In genomic region chr6:27531772-27532459, GRCh38 we compare ENCODE assay signal across 27 cellular contexts. TPM values are rescaled to one million over a fixed set of nuclear protein-coding genes. Genes with fewer than 3 reads are reported as not detected.
DNase-seq lines count a peak whose midpoint lies in the region; ATAC-seq, FAIRE-seq and TF ChIP-seq lines count a peak whose summit lies in the region.
"Had no signal": no experiment of that assay in that cellular context is flagged by ENCODE, and none has a peak within 500 bp of the region (broad histone marks: within the 10 kb centered on the region; RNA-seq: fewer than 3 reads in every experiment).

No MANE protein-coding gene starts in this region.

- H3K4me2 ChIP-seq in K562 (ENCODE audit: insufficient read depth, low read length): peak overlapping the region; percentile 70

- 15% methylated on average over 17 of the region's 17 CpGs for WGBS in K562 (ENCODE audit: insufficient coverage, low coverage, missing lambda C conversion rate)

- TF ChIP-seq CTCF in K562 (IDR thresholded peaks at IDR 0.05 in 2 of 3, conservative IDR thresholded peaks at IDR 0.05 in 1 of 3; ENCODE audit: insufficient read depth in 2 of 3, low read depth in 1 of 3, low read length in 3 of 3): no peak

- no peak for TF ChIP-seq POLR2A in K562 (conservative IDR thresholded peaks at IDR 0.05)

- peak overlapping the region; percentile 26 for H3K4me3 ChIP-seq in K562
- H3K4me3 ChIP-seq: gastroesophageal sphincter, left lung, Peyer's patch, spleen had no signal

- intact Hi-C loops in K562 (cut with micrococcal nuclease): loop anchor here (1.0 kb wide), 1 partner anchor 13 kb away; no protein-coding TSS in a partner anchor

- H4K20me1 ChIP-seq in K562 (replicated peaks; ENCODE audit: control insufficient read depth, insufficient read depth, low read length): no peaks in the 10 kb centered on the region

- CTCF ChIA-PET in K562 (lab: Yijun Ruan, JAX; ENCODE audit: low intra/inter-chr PET ratio): no interaction called here

- 0 out of 4 replicates have a peak overlapping the region, but pooled peaks of 1 of the 2 experiments have one; percentile 8 for H3K9ac ChIP-seq in K562 (ENCODE audit: insufficient read depth in 1 of 2, low read depth in 2 of 2, low read length in 2 of 2)

- DNase-seq in ACHN: peak; percentile 57
- DNase-seq in Daoy (ENCODE audit: low read depth): peak; percentile 78
- DNase-seq in NCI-H226: peak; percentile 14
- peak; percentile 37 to 93 (median 58) for DNase-seq in K562 (ENCODE audit: extremely low read depth in 1 of 4, low spot score in 3 of 4)
- DNase-seq in cortex of kidney (lab: John Stamatoyannopoulos, UW): no peak
- no peak for DNase-seq in activated T-cell treated with anti-CD3 and anti-CD28 coated beads, Interleukin-2, amount 50 U/mL, for 48 hours
- DNase-seq: activated CD4-positive, alpha-beta T cell treated with anti-CD3 and anti-CD28 coated beads, Interleukin-2, amount 10 ng/mL, durations not matched to agents 7 days and 5 days; activated gamma-delta T cell treated with Interleukin-2 at 50 U/mL for 16 hours; activated T-cell treated with anti-CD3 and anti-CD28 coated beads, Interleukin-2, amount 50 U/mL, for 24 hours; central memory CD4-positive, alpha-beta T cell; GF-D8; hippocampal formation; left lung; MM.1S; NCI-H446 treated with DMSO at 0.1 percent for 48 hours; NK-92 treated with Interleukin-12 subunit alpha and Interleukin-12 subunit beta, amount 100 ng/mL, for 24 hours; Peyer's patch; posterior cingulate gyrus; right cardiac atrium; spleen; stimulated activated CD4-positive, alpha-beta T cell treated with anti-CD3 and anti-CD28 coated beads, Interleukin-2, amount 100 ng/mL, for 48 hours; substantia nigra; T1000 had no signal

- FAIRE-seq in K562 (lab: Jason Lieb, UNC): peak; percentile 86
- FAIRE-seq: endometrium had no signal

- no peaks in the 10 kb centered on the region for H3K9me3 ChIP-seq in K562 (replicated peaks; ENCODE audit: control insufficient read depth, insufficient read depth, low read depth, low read length)
- H3K9me3 ChIP-seq: left lung, Peyer's patch had no signal

- ATAC-seq in K562 (peak; percentile 86), HG02759 (IDR thresholded peaks at IDR 0.05; ENCODE audit: unreplicated experiment) (no peak)
- ATAC-seq: gastroesophageal sphincter, left lung, right cardiac atrium, WTC11 had no signal

- TF ChIP-seq RAD21 in K562 (CRISPR knock-in tag; conservative IDR thresholded peaks at IDR 0.05 in 1 of 2, IDR thresholded peaks at IDR 0.05 in 1 of 2): peak in 1 of 2 experiments; percentile 42; a peak in 2 of 4 replicates

- BruUV-seq in K562 (replicated peaks; lab: Mats Ljungman, UMichigan): TSS peak; percentile 92

- no peak overlapping the region; the same call in 2 of the 3 replicates for H3K27ac ChIP-seq in K562 (ENCODE audit: extremely low read depth, low read depth, low read length)
- H3K27ac ChIP-seq: gastroesophageal sphincter, left lung, Peyer's patch, spleen had no signal

- peak; percentile 51; the same call in 1 of the 2 replicates for TF ChIP-seq EP300 in K562 (IDR thresholded peaks at IDR 0.05; ENCODE audit: low read length)

- H3K9me1 ChIP-seq in K562 (ENCODE audit: control insufficient read depth, insufficient read depth, low read length): no peaks in the 10 kb centered on the region

- no peaks in the 10 kb centered on the region for H3K36me3 ChIP-seq in K562 (ENCODE audit: control insufficient read depth, insufficient read depth, low read length)
- H3K36me3 ChIP-seq: gastroesophageal sphincter, left lung, Peyer's patch, spleen had no signal

- H3K79me2 ChIP-seq in K562 (ENCODE audit: control insufficient read depth, insufficient read depth, low read length): no peaks in the 10 kb centered on the region

- POLR2A ChIA-PET in K562 (lab: Yijun Ruan, JAX): interaction anchor here (0.9 to 1.9 kb wide), 7 partner anchors 11 to 385 kb away, joined by 3 to 7 read pairs (median 4); a partner anchor contains a TSS

- no peaks in the 10 kb centered on the region for H3K27me3 ChIP-seq in K562 (ENCODE audit: control insufficient read depth in 2 of 2, insufficient read depth in 2 of 2, low read length in 2 of 2)
- H3K27me3 ChIP-seq: Peyer's patch had no signal

- H2AFZ ChIP-seq in K562 (ENCODE audit: low read depth, low read length): peak overlapping the region; percentile 75

- in situ Hi-C loops in ACHN (cut with HindIII; ENCODE audit: low pct_ligation_motif_present, low pct_unique_long_range_greater_than_20kb, low sequenced_read_pairs): no loop called here
- in situ Hi-C loops in K562 (cut with MboI): no loop called here

- H3K4me1 ChIP-seq in K562 (replicated peaks in 1 of 2; ENCODE audit: control insufficient read depth in 2 of 2, insufficient read depth in 2 of 2, low read length in 2 of 2): peaks cover 4 to 19% of the 10 kb centered on the region in 2 experiments; a peak in 4 of 5 replicates
- H3K4me1 ChIP-seq: gastroesophageal sphincter, left lung, Peyer's patch, spleen had no signal

TF ChIP-seq in K562, 482 proteins besides CTCF, POLR2A, EP300 and RAD21 (continues in another document):
- peak; percentile 45; the same call in 1 of the 2 replicates for TF ChIP-seq CBFB (CRISPR knock-in tag; IDR thresholded peaks at IDR 0.05)
- peak; percentile 99 for TF ChIP-seq POLR2H (tag; IDR thresholded peaks at IDR 0.05; ENCODE audit: low read depth)
- TF ChIP-seq SOX6 (IDR thresholded peaks at IDR 0.05): peak; percentile 70
- TF ChIP-seq ZNF12 (CRISPR knock-in tag; IDR thresholded peaks at IDR 0.05): no peak
- TF ChIP-seq ELK3 (CRISPR knock-in tag; IDR thresholded peaks at IDR 0.05): no peak
- no peak for TF ChIP-seq GABPB1 (CRISPR knock-in tag; IDR thresholded peaks at IDR 0.05)
- no peak for TF ChIP-seq ZNF431 (CRISPR knock-in tag; IDR thresholded peaks at IDR 0.05)
- no peak for TF ChIP-seq DNMT1 (IDR thresholded peaks at IDR 0.05)
- no peak for TF ChIP-seq CEBPG (CRISPR knock-in tag; IDR thresholded peaks at IDR 0.05)
- TF ChIP-seq CEBPG (tag; conservative IDR thresholded peaks at IDR 0.05 in 1 of 2, IDR thresholded peaks at IDR 0.05 in 1 of 2): no peak
- TF ChIP-seq CHAMP1 (IDR thresholded peaks at IDR 0.05): peak; percentile 52; the same call in 1 of the 2 replicates
- no peak for TF ChIP-seq CREB3 (tag; conservative IDR thresholded peaks at IDR 0.05; ENCODE audit: low read depth)
- TF ChIP-seq CC2D1A (IDR thresholded peaks at IDR 0.05): 0 out of 2 replicates have a peak, but pooled peaks have one; percentile 49
- TF ChIP-seq ZNF41 (CRISPR knock-in tag; conservative IDR thresholded peaks at IDR 0.05): no peak

RNA-seq across cellular contexts. Expression of gene ZNF184, which starts 59.0 kb away (rescaled TPM):
- total RNA-seq in Daoy (2014; rRNA removed; shearing (Covaris generic)): 13.9 and 16.5 TPM in 2 replicates
- 6.7 and 29.3 TPM in 2 replicates for total RNA-seq in K562 (2011; cell fraction: chromatin; rRNA removed; ENCODE audit: low replicate concordance)
- total RNA-seq in K562 (2011; cell fraction: nucleolus; rRNA removed): 3.5 and 7.0 TPM in 2 replicates
- total RNA-seq in K562 (2011; cell fraction: nucleoplasm; rRNA removed): 6.2 and 9.2 TPM in 2 replicates
- total RNA-seq in K562 (2014; rRNA removed) (10.2 and 11.2 TPM in 2 replicates), K562 (2014; rRNA removed; fragmentation: Illumina TruSeq; extraction: Trizol) (21.6 and 25.5 TPM in 2 replicates), K562 (2015; rRNA removed; fragmentation: Illumina TruSeq; extraction: Trizol) (22.1 and 22.2 TPM in 2 replicates), K562 (2021) (10.7 and 11.0 TPM in 2 replicates)
- polyA plus RNA-seq in K562 (2011; rRNA removed) (11.6 and 13.8 TPM in 2 replicates), K562 (2014; fragmentation: Illumina TruSeq; extraction: Trizol) (12.8 and 16.2 TPM in 2 replicates), K562 (2014; fragmentation: Nextera tagmentation; extraction: Ambion mirVana) (10 to 100 TPM in 1 of 2 experiments, 1 to 10 TPM in 1; 7.6 to 12.8 TPM), K562 (2014; rRNA removed) (7.7 and 9.0 TPM in 2 replicates)
- 1.7 and 4.6 TPM in 2 replicates for polyA plus RNA-seq in K562 (2011; cell fraction: cytosol; rRNA removed)
- 4.5 and 9.0 TPM in 2 replicates for polyA plus RNA-seq in K562 (2011; cell fraction: nucleus; rRNA removed)
- polyA plus RNA-seq in K562 (2012): 7.6 and 9.3 TPM in 2 replicates
- polyA minus RNA-seq in K562 (2011; rRNA and poly(A)+ RNA removed): 18.5 and 30.8 TPM in 2 replicates
- 7.3 and 7.5 TPM in 2 replicates for polyA minus RNA-seq in K562 (2011; cell fraction: cytosol; rRNA and poly(A)+ RNA removed)
- 6.5 and 12.1 TPM in 2 replicates for polyA minus RNA-seq in K562 (2011; cell fraction: nucleus; rRNA and poly(A)+ RNA removed)

Comparison
In these comparisons a context has a peak if more than half of its experiments do, and no peak if none do; other contexts are left out.
1. DNase-seq: peak in ACHN (single experiment), Daoy (single experiment), NCI-H226 (single experiment) and K562 (4 of 4); none in cortex of kidney (single experiment) and activated T-cell treated with anti-CD3 and anti-CD28 coated beads, Interleukin-2, amount 50 U/mL, for 48 hours (0 of 2).